Comparison of ENCODE assay signal across 8 cellular contexts in genomic region chr3:107753494-107753893, GRCh38.
A peak's percentile ranks its signal among the peaks of the same experiment; 100 is the strongest.
DNase-seq lines count a peak whose midpoint lies in the region; ATAC-seq and TF ChIP-seq lines count a peak whose summit lies in the region.

No MANE protein-coding gene starts in this region.

- CTCF ChIA-PET in activated CD8-positive, alpha-beta memory T cell treated with anti-CD3 and anti-CD28 coated beads, Interleukin-2, amount 10 ng/mL, durations not matched to agents 7 days and 5 days (lab: Charles Lee): interaction anchor here (1.0 to 3.4 kb wide), 6 partner anchors 12 to 724 kb away, joined by 3 to 10 read pairs (median 4); no protein-coding TSS in a partner anchor
- CTCF ChIA-PET in CD8-positive, alpha-beta memory T cell (lab: Charles Lee): no interaction called here

- H3K4me2 ChIP-seq in OCI-LY3 (ENCODE audit: low read length): no peak overlapping the region

- TF ChIP-seq CTCF in OCI-LY3 (IDR thresholded peaks at IDR 0.05; ENCODE audit: low read depth, low read length) (peak; percentile 79), left lung (IDR thresholded peaks at IDR 0.05) (peak; percentile 22 to 36), uterus (IDR thresholded peaks at IDR 0.05) (peak; percentile 13 to 27 (median 19))

- intact Hi-C loops in left lung (cut with DNase I): no loop called here
- intact Hi-C loops in uterus (cut with DNase I; ENCODE audit: low total_unique reads): no loop called here

- H3K27me3 ChIP-seq in OCI-LY3 (ENCODE audit: low read depth, low read length): no peaks in the 10 kb centered on the region
- H3K27me3 ChIP-seq in left lung: no peaks in the 10 kb centered on the region
- no peaks in the 10 kb centered on the region for H3K27me3 ChIP-seq in uterus
- no peaks in the 10 kb centered on the region for H3K27me3 ChIP-seq in CD8-positive, alpha-beta memory T cell (ENCODE audit: insufficient read depth, low read length, poor library complexity, severe bottlenecking)

- H3K9me3 Mint-ChIP-seq in activated CD8-positive, alpha-beta memory T cell treated with anti-CD3 and anti-CD28 coated beads, Interleukin-2, amount 10 ng/mL, durations not matched to agents 7 days and 5 days (ENCODE audit: low read depth): no peaks in the 10 kb centered on the region
- no peaks in the 10 kb centered on the region for H3K9me3 Mint-ChIP-seq in CD8-positive, alpha-beta memory T cell

- no peak overlapping the region for H3K9ac ChIP-seq in OCI-LY3 (ENCODE audit: low read length)

- TF ChIP-seq POLR2A in uterus (IDR thresholded peaks at IDR 0.05): no peak

- H3K27ac ChIP-seq in OCI-LY3 (ENCODE audit: low read length) (no peak overlapping the region), caudate nucleus (ENCODE audit: low read depth, low read length) (no peak overlapping the region), left lung (no peak overlapping the region), uterus (no peak overlapping the region)
- no peak overlapping the region for H3K27ac ChIP-seq in CD8-positive, alpha-beta memory T cell (ENCODE audit: low read depth, low read length)

- no peak overlapping the region for H3K4me3 Mint-ChIP-seq in activated CD8-positive, alpha-beta memory T cell treated with anti-CD3 and anti-CD28 coated beads, Interleukin-2, amount 10 ng/mL, durations not matched to agents 7 days and 5 days
- H3K4me3 Mint-ChIP-seq in CD8-positive, alpha-beta memory T cell: no peak overlapping the region

- H3K9me3 ChIP-seq in OCI-LY3 (ENCODE audit: insufficient read depth, low read length) (no peaks in the 10 kb centered on the region), left lung (no peaks in the 10 kb centered on the region), uterus (no peaks in the 10 kb centered on the region)
- H3K9me3 ChIP-seq in CD8-positive, alpha-beta memory T cell (ENCODE audit: low read length): no peaks in the 10 kb centered on the region

- no peak overlapping the region for H3K4me3 ChIP-seq in OCI-LY3 (ENCODE audit: low read length)
- H3K4me3 ChIP-seq in left lung: no peak overlapping the region
- H3K4me3 ChIP-seq in uterus: no peak overlapping the region
- no peak overlapping the region for H3K4me3 ChIP-seq in CD8-positive, alpha-beta memory T cell (ENCODE audit: low read length)

- no peaks in the 10 kb centered on the region for H3K4me1 Mint-ChIP-seq in activated CD8-positive, alpha-beta memory T cell treated with anti-CD3 and anti-CD28 coated beads, Interleukin-2, amount 10 ng/mL, durations not matched to agents 7 days and 5 days
- no peaks in the 10 kb centered on the region for H3K4me1 Mint-ChIP-seq in CD8-positive, alpha-beta memory T cell

- no peak overlapping the region for H3K27ac Mint-ChIP-seq in activated CD8-positive, alpha-beta memory T cell treated with anti-CD3 and anti-CD28 coated beads, Interleukin-2, amount 10 ng/mL, durations not matched to agents 7 days and 5 days
- H3K27ac Mint-ChIP-seq in CD8-positive, alpha-beta memory T cell: peak overlapping the region in 2 of 8 donors; percentile 44 to 62

- ATAC-seq in activated CD8-positive, alpha-beta memory T cell treated with anti-CD3 and anti-CD28 coated beads, Interleukin-2, amount 10 ng/mL, durations not matched to agents 7 days and 5 days: no peak
- peak; percentile 47 for ATAC-seq in HG03469 (IDR thresholded peaks at IDR 0.05; ENCODE audit: unreplicated experiment)
- peak; percentile 89 for ATAC-seq in left lung

- no peaks in the 10 kb centered on the region for H3K79me2 ChIP-seq in OCI-LY3 (ENCODE audit: low read length)

- no peaks in the 10 kb centered on the region for H3K27me3 Mint-ChIP-seq in activated CD8-positive, alpha-beta memory T cell treated with anti-CD3 and anti-CD28 coated beads, Interleukin-2, amount 10 ng/mL, durations not matched to agents 7 days and 5 days
- H3K27me3 Mint-ChIP-seq in CD8-positive, alpha-beta memory T cell: no peaks in the 10 kb centered on the region

- no peaks in the 10 kb centered on the region for H3K4me1 ChIP-seq in OCI-LY3 (ENCODE audit: low read length)
- no peaks in the 10 kb centered on the region for H3K4me1 ChIP-seq in left lung
- no peaks in the 10 kb centered on the region for H3K4me1 ChIP-seq in uterus
- H3K4me1 ChIP-seq in CD8-positive, alpha-beta memory T cell (ENCODE audit: insufficient read depth, low read length): no peaks in the 10 kb centered on the region

- POLR2A ChIA-PET in CD8-positive, alpha-beta memory T cell (lab: Charles Lee): no interaction called here

- peaks cover 3% of the 10 kb centered on the region for H3K36me3 Mint-ChIP-seq in activated CD8-positive, alpha-beta memory T cell treated with anti-CD3 and anti-CD28 coated beads, Interleukin-2, amount 10 ng/mL, durations not matched to agents 7 days and 5 days
- H3K36me3 Mint-ChIP-seq in CD8-positive, alpha-beta memory T cell: peaks cover 8 to 75% (median 28%) of the 10 kb centered on the region in 3 donors

- no peaks in the 10 kb centered on the region for H4K20me1 ChIP-seq in OCI-LY3 (ENCODE audit: insufficient read depth, low read length)

- no peak overlapping the region for H2AFZ ChIP-seq in OCI-LY3 (ENCODE audit: low read depth, low read length)

- H3K36me3 ChIP-seq in OCI-LY3 (replicated peaks; ENCODE audit: low read depth, low read length) (no peaks in the 10 kb centered on the region), left lung (peaks cover 0 to 3% of the 10 kb centered on the region in 2 donors), uterus (no peaks in the 10 kb centered on the region)
- H3K36me3 ChIP-seq in CD8-positive, alpha-beta memory T cell (ENCODE audit: insufficient read depth, low read length): peaks cover 3% of the 10 kb centered on the region

- peak; percentile 51 for DNase-seq in activated CD8-positive, alpha-beta memory T cell treated with anti-CD3 and anti-CD28 coated beads, Interleukin-2, amount 10 ng/mL, durations not matched to agents 7 days and 5 days
- no peak for DNase-seq in activated CD8-positive, alpha-beta memory T cell treated with anti-CD3 and anti-CD28 coated beads for 24 hours
- DNase-seq in caudate nucleus (lab: John Stamatoyannopoulos, UW) (peak in 51 of 61 donors; percentile 1 to 79 (median 28)), left lung (no peak), uterus (peak in 1 of 2 donors; percentile 18)
- DNase-seq in CD8-positive, alpha-beta memory T cell: no peak

Comparison
In these comparisons a context has a peak if more than half of its experiments do, and no peak if none do; other contexts are left out.
1. DNase-seq: peak in activated CD8-positive, alpha-beta memory T cell treated with anti-CD3 and anti-CD28 coated beads, Interleukin-2, amount 10 ng/mL, durations not matched to agents 7 days and 5 days (single experiment) and caudate nucleus (51 of 61); none in activated CD8-positive, alpha-beta memory T cell treated with anti-CD3 and anti-CD28 coated beads for 24 hours (single experiment), left lung (0 of 2) and CD8-positive, alpha-beta memory T cell (0 of 5).
2. CTCF ChIP-seq: peak in every context shown above with its lines; median percentile 79 in OCI-LY3; 29 in left lung; 19 in uterus.